ENCODE assay signal across 14 cellular contexts in the genomic region with DNA sequence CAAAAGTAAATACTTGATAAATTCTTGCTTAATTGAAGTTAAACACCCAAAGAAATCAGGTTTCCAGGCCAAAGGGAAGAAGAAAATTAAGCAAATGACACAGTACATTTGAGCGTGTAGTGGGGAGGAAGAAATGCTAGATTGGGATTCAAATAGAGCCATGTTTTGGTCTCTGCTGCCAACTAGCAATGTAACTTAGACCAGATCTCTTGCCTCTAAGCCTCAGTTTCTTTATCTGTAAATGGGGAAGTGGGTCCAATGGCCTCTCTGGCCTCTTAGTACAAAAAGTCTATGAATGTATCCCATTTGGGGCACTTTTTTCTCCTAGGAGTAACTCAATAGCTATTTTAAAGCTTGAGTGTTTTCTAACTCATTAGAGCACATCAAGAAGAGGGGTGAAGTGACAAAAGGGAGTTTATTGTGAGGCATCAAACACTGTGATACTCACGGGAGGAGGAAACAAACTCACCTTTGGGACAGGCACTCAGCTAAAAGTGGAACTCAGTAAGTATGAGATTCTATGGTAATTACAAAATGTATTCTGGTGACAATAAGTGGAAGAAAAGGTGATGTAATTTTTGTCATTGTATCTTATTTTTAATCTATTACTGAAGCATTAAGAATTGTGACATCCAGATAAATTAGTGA. TPM values are rescaled to one million over a fixed set of nuclear protein-coding genes. Genes with fewer than 3 reads are reported as not detected.
DNase-seq lines count a peak whose midpoint lies in the region; ATAC-seq and TF ChIP-seq lines count a peak whose summit lies in the region.
"Had no signal": no experiment of that assay in that cellular context is flagged by ENCODE, and none has a peak within 500 bp of the region (broad histone marks: within the 10 kb centered on the region; RNA-seq: fewer than 3 reads in every experiment).

No MANE protein-coding gene starts in this region.

- TF ChIP-seq POLR2A in IMR-90 (IDR thresholded peaks at IDR 0.05; ENCODE audit: low read depth, low read length) (no peak), spleen (IDR thresholded peaks at IDR 0.05) (no peak)

- no peak for ATAC-seq in activated CD8-positive, alpha-beta memory T cell treated with anti-CD3 and anti-CD28 coated beads, Interleukin-2, amount 10 ng/mL, durations not matched to agents 7 days and 5 days
- ATAC-seq in IMR-90 (ENCODE audit: low read depth): no peak
- no peak for ATAC-seq in activated naive CD8-positive, alpha-beta T cell treated with anti-CD3 and anti-CD28 coated beads, Interleukin-2, amount 10 ng/mL, durations not matched to agents 7 days and 5 days (ENCODE audit: low read depth)

- WGBS in IMR-90 (ENCODE audit: extremely low coverage in 2 of 2, insufficient read length in 1 of 2), 2 experiments: 100% methylated on average over 1 of the region's 2 CpGs; no CpG with 5 or more reads in 1 of the 2 experiments
- 45 to 67% (median 53%) methylated on average over 2 of the region's 2 CpGs for WGBS in spleen, 5 donors

- H3K36me3 Mint-ChIP-seq in activated CD8-positive, alpha-beta memory T cell treated with anti-CD3 and anti-CD28 coated beads, Interleukin-2, amount 10 ng/mL, durations not matched to agents 7 days and 5 days: peaks cover 94% of the 10 kb centered on the region
- peaks cover 90% of the 10 kb centered on the region for H3K36me3 Mint-ChIP-seq in activated naive CD8-positive, alpha-beta T cell treated with anti-CD3 and anti-CD28 coated beads, Interleukin-2, amount 10 ng/mL, durations not matched to agents 7 days and 5 days

- H3K9me3 Mint-ChIP-seq in activated CD8-positive, alpha-beta memory T cell treated with anti-CD3 and anti-CD28 coated beads, Interleukin-2, amount 10 ng/mL, durations not matched to agents 7 days and 5 days (ENCODE audit: low read depth): no peaks in the 10 kb centered on the region
- no peaks in the 10 kb centered on the region for H3K9me3 Mint-ChIP-seq in activated naive CD8-positive, alpha-beta T cell treated with anti-CD3 and anti-CD28 coated beads, Interleukin-2, amount 10 ng/mL, durations not matched to agents 7 days and 5 days

- TF ChIP-seq CTCF in IMR-90 (conservative IDR thresholded peaks at IDR 0.05; ENCODE audit: low read depth, low read length) (no peak), spleen (IDR thresholded peaks at IDR 0.05 in 8 of 11, conservative IDR thresholded peaks at IDR 0.05 in 3 of 11) (no peak), BE2C (IDR thresholded peaks at IDR 0.05; ENCODE audit: low read depth, low read length) (no peak)

- H4K20me1 ChIP-seq in IMR-90 (ENCODE audit: insufficient read depth, low read length): no peaks in the 10 kb centered on the region

- H2AFZ ChIP-seq in IMR-90 (replicated peaks; ENCODE audit: low read length, poor library complexity): no peak overlapping the region

- H2BK5ac ChIP-seq in IMR-90 (ENCODE audit: low read depth, low read length, poor library complexity, severe bottlenecking): peak overlapping the region; percentile 11

- dilution Hi-C loops in IMR-90 (cut with HindIII; ENCODE audit: low sequenced_read_pairs, unreplicated experiment): no loop called here

- no peaks in the 10 kb centered on the region for H3K79me1 ChIP-seq in IMR-90 (ENCODE audit: low read depth in 1 of 2, low read length in 2 of 2)

- H2AK5ac ChIP-seq in IMR-90 (ENCODE audit: low read depth, low read length): peak overlapping the region; percentile 77; the same call in 1 of the 2 replicates

- H4K91ac ChIP-seq in IMR-90 (ENCODE audit: insufficient read depth, low read depth, low read length): peak overlapping the region; percentile 59

- peak overlapping the region; percentile 91 for H3K27ac Mint-ChIP-seq in activated CD8-positive, alpha-beta memory T cell treated with anti-CD3 and anti-CD28 coated beads, Interleukin-2, amount 10 ng/mL, durations not matched to agents 7 days and 5 days
- peak overlapping the region; percentile 88 for H3K27ac Mint-ChIP-seq in activated naive CD8-positive, alpha-beta T cell treated with anti-CD3 and anti-CD28 coated beads, Interleukin-2, amount 10 ng/mL, durations not matched to agents 7 days and 5 days

- peak overlapping the region; percentile 94; the same call in 2 of the 3 replicates for H2BK15ac ChIP-seq in IMR-90 (ENCODE audit: low read depth, low read length)

- no peak overlapping the region for H3K4me2 ChIP-seq in IMR-90 (ENCODE audit: low read depth, low read length)

- intact Hi-C loops in IMR-90 (cut with micrococcal nuclease) (loop anchor here (10.0 kb wide), 1 partner anchor 338 kb away; no protein-coding TSS in a partner anchor), spleen (cut with DNase I; ENCODE audit: low total_unique reads) (no loop called here)

- peaks cover 12% of the 10 kb centered on the region for H3K4me1 ChIP-seq in IMR-90 (ENCODE audit: control insufficient read depth, insufficient read depth, low read length)
- peaks cover 15 to 100% (median 46%) of the 10 kb centered on the region in 6 donors for H3K4me1 ChIP-seq in spleen
- peaks cover 6% of the 10 kb centered on the region; the same call in 1 of the 2 replicates for H3K4me1 ChIP-seq in BE2C
- H3K4me1 ChIP-seq: adrenal gland had no signal

- peak overlapping the region; percentile 97 for H2BK20ac ChIP-seq in IMR-90 (ENCODE audit: low read depth, low read length)

- H3K23ac ChIP-seq in IMR-90 (ENCODE audit: low read depth, low read length): peak overlapping the region; percentile 74; the same call in 1 of the 2 replicates

- BruUV-seq in IMR-90 (replicated peaks; lab: Mats Ljungman, UMichigan): no TSS peak

- no peaks in the 10 kb centered on the region for H3K27me3 ChIP-seq in IMR-90 (ENCODE audit: control insufficient read depth, insufficient read depth, low read length)
- no peaks in the 10 kb centered on the region for H3K27me3 ChIP-seq in spleen (replicated peaks in 1 of 7)
- no peaks in the 10 kb centered on the region for H3K27me3 ChIP-seq in BE2C
- H3K27me3 ChIP-seq: adrenal gland had no signal

- no peaks in the 10 kb centered on the region for H3K36me3 ChIP-seq in IMR-90 (ENCODE audit: control insufficient read depth, insufficient read depth, low read length)
- no peaks in the 10 kb centered on the region for H3K36me3 ChIP-seq in spleen
- no peaks in the 10 kb centered on the region for H3K36me3 ChIP-seq in BE2C
- H3K36me3 ChIP-seq: adrenal gland had no signal

- H3K56ac ChIP-seq in IMR-90 (ENCODE audit: extremely low read depth, insufficient read depth, low read length): no peak overlapping the region

- H4K8ac ChIP-seq in IMR-90 (ENCODE audit: low read depth in 2 of 2, low read length in 2 of 2): peak overlapping the region; percentile 9 to 79; a peak in 2 of 4 replicates

- POLR2A ChIA-PET in IMR-90 (lab: Charles Lee; ENCODE audit: unreplicated experiment): no interaction called here
- POLR2A ChIA-PET in activated naive CD8-positive, alpha-beta T cell treated with anti-CD3 and anti-CD28 coated beads, Interleukin-2, amount 10 ng/mL, durations not matched to agents 7 days and 5 days (lab: Charles Lee): interaction anchor here (0.6 to 20.6 kb wide), 11 partner anchors 7 to 891 kb away, joined by 3 to 652 read pairs (median 31); no protein-coding TSS in a partner anchor

- H3K4me1 Mint-ChIP-seq in activated CD8-positive, alpha-beta memory T cell treated with anti-CD3 and anti-CD28 coated beads, Interleukin-2, amount 10 ng/mL, durations not matched to agents 7 days and 5 days: peaks cover 94% of the 10 kb centered on the region
- peaks cover 90% of the 10 kb centered on the region for H3K4me1 Mint-ChIP-seq in activated naive CD8-positive, alpha-beta T cell treated with anti-CD3 and anti-CD28 coated beads, Interleukin-2, amount 10 ng/mL, durations not matched to agents 7 days and 5 days

- H2AK9ac ChIP-seq in IMR-90 (replicated peaks; ENCODE audit: low read depth, low read length, poor library complexity): no peak overlapping the region

- H4K5ac ChIP-seq in IMR-90 (ENCODE audit: low read depth, low read length): no peak overlapping the region

- no peak overlapping the region for H3K9ac ChIP-seq in IMR-90 (ENCODE audit: low read depth, low read length)

- H3K4me3 ChIP-seq in IMR-90 (ENCODE audit: insufficient read depth, low read depth, low read length): no peak overlapping the region
- H3K4me3 ChIP-seq in spleen: peak overlapping the region in 1 of 8 donors; percentile 48
- H3K4me3 ChIP-seq in BE2C (ENCODE audit: low read depth, low read length): no peak overlapping the region
- H3K4me3 ChIP-seq: adrenal gland had no signal

- H3K18ac ChIP-seq in IMR-90 (ENCODE audit: low read depth, low read length): peak overlapping the region; percentile 43; the same call in 1 of the 2 replicates

- no peak for TF ChIP-seq RAD21 in IMR-90 (IDR thresholded peaks at IDR 0.05; ENCODE audit: low read length)

- peak overlapping the region; percentile 92 for H2BK120ac ChIP-seq in IMR-90 (ENCODE audit: low read depth, low read length)

- H3K4ac ChIP-seq in IMR-90 (ENCODE audit: low read depth, low read length): peak overlapping the region; percentile 83; the same call in 1 of the 2 replicates

- H3K9me1 ChIP-seq in IMR-90 (ENCODE audit: insufficient read depth, low read length): peaks cover 13% of the 10 kb centered on the region

- H3K27me3 Mint-ChIP-seq in activated CD8-positive, alpha-beta memory T cell treated with anti-CD3 and anti-CD28 coated beads, Interleukin-2, amount 10 ng/mL, durations not matched to agents 7 days and 5 days: no peaks in the 10 kb centered on the region
- no peaks in the 10 kb centered on the region for H3K27me3 Mint-ChIP-seq in activated naive CD8-positive, alpha-beta T cell treated with anti-CD3 and anti-CD28 coated beads, Interleukin-2, amount 10 ng/mL, durations not matched to agents 7 days and 5 days

- H3K14ac ChIP-seq in IMR-90 (replicated peaks; ENCODE audit: low read depth, low read length): peak overlapping the region; percentile 67

- CTCF ChIA-PET in activated CD8-positive, alpha-beta memory T cell treated with anti-CD3 and anti-CD28 coated beads, Interleukin-2, amount 10 ng/mL, durations not matched to agents 7 days and 5 days (lab: Charles Lee): interaction anchor here (1.0 to 7.3 kb wide), 10 partner anchors 6 to 619 kb away, joined by 3 to 48 read pairs (median 4); no protein-coding TSS in a partner anchor
- CTCF ChIA-PET in IMR-90 (lab: Yijun Ruan, JAX): interaction anchor here (1.1 to 2.1 kb wide), 2 partner anchors 11 to 13 kb away, joined by 3 to 5 read pairs; no protein-coding TSS in a partner anchor

- no peak for DNase-seq in activated CD8-positive, alpha-beta memory T cell treated with anti-CD3 and anti-CD28 coated beads, Interleukin-2, amount 10 ng/mL, durations not matched to agents 7 days and 5 days
- no peak for DNase-seq in activated CD8-positive, alpha-beta memory T cell treated with anti-CD3 and anti-CD28 coated beads, Interleukin-2, amount 50 U/mL, for 48 hours
- DNase-seq in IMR-90 (no peak), spleen (no peak), NCI-H748 (lab: John Stamatoyannopoulos, UW; ENCODE audit: unreplicated experiment) (no peak), NCI-H524 treated with DMSO at 0.1 percent for 48 hours (lab: John Stamatoyannopoulos, UW) (no peak), BE2C (no peak)
- no peak for DNase-seq in activated naive CD8-positive, alpha-beta T cell treated with anti-CD3 and anti-CD28 coated beads, Interleukin-2, amount 10 ng/mL, durations not matched to agents 7 days and 5 days
- DNase-seq: adrenal gland, dermis blood vessel endothelial cell, KG1, NCI-H1694 treated with DMSO at 0.1 percent for 48 hours, posterior cingulate gyrus, SHP77 had no signal

- in situ Hi-C loops in IMR-90 (cut with MboI; ENCODE audit: low sequenced_read_pairs): loop anchor here (25.0 kb wide), 1 partner anchor 779 kb away; the partner anchor contains the start of genes BCL2L2, PABPN1 and PPP1R3E

- H3K27ac ChIP-seq in IMR-90 (ENCODE audit: insufficient read depth, low read length): no peak overlapping the region
- H3K27ac ChIP-seq in spleen: peak overlapping the region; percentile 3 to 96 (median 68)

- H3K9me3 ChIP-seq in IMR-90 (ENCODE audit: control insufficient read depth, insufficient read depth, low read length) (no peaks in the 10 kb centered on the region), spleen (no peaks in the 10 kb centered on the region), BE2C (no peaks in the 10 kb centered on the region)
- H3K9me3 ChIP-seq: adrenal gland had no signal

- peak overlapping the region; percentile 73 for H3K4me3 Mint-ChIP-seq in activated CD8-positive, alpha-beta memory T cell treated with anti-CD3 and anti-CD28 coated beads, Interleukin-2, amount 10 ng/mL, durations not matched to agents 7 days and 5 days
- H3K4me3 Mint-ChIP-seq in activated naive CD8-positive, alpha-beta T cell treated with anti-CD3 and anti-CD28 coated beads, Interleukin-2, amount 10 ng/mL, durations not matched to agents 7 days and 5 days: peak overlapping the region; percentile 82

RNA-seq across cellular contexts. Expression of gene DAD1, which starts 55.8 kb away (rescaled TPM):
- 100 to 1,000 TPM; 115 to 185 TPM for total RNA-seq in activated CD8-positive, alpha-beta memory T cell treated with anti-CD3 and anti-CD28 coated beads, Interleukin-2, amount 10 ng/mL, durations not matched to agents 7 days and 5 days
- total RNA-seq in IMR-90 (2012; rRNA removed) (396 and 449 TPM in 2 replicates), spleen (100 to 1,000 TPM; 107 to 176 (median 123) TPM)
- polyA plus RNA-seq in IMR-90 (2012; rRNA removed) (448 and 496 TPM in 2 replicates), spleen (100 to 1,000 TPM; 102 to 165 (median 147) TPM)
- polyA plus RNA-seq in IMR-90 (2012; cell fraction: cytosol; rRNA removed): 412 and 479 TPM in 2 replicates
- polyA plus RNA-seq in IMR-90 (2012; cell fraction: nucleus; rRNA removed; ENCODE audit: low replicate concordance): 92.7 and 197 TPM in 2 replicates
- total RNA-seq in activated naive CD8-positive, alpha-beta T cell treated with anti-CD3 and anti-CD28 coated beads, Interleukin-2, amount 10 ng/mL, durations not matched to agents 7 days and 5 days: 100 to 1,000 TPM; 124 to 148 TPM
- 335 TPM for polyA plus RNA-seq in BE2C (2012; ENCODE audit: insufficient read depth, insufficient read length, low read depth)
